Comparison of ENCODE assay signal across 8 cellular contexts in genomic region chr1:150234309-150234646, GRCh38. TPM values are rescaled to one million over a fixed set of nuclear protein-coding genes. Genes with fewer than 3 reads are reported as not detected.
DNase-seq lines count a peak whose midpoint lies in the region; ATAC-seq lines count a peak whose summit lies in the region.

No MANE protein-coding gene starts in this region.

- peaks cover 22% of the 10 kb centered on the region for H3K4me1 Mint-ChIP-seq in activated naive CD8-positive, alpha-beta T cell treated with anti-CD3 and anti-CD28 coated beads, Interleukin-2, amount 10 ng/mL, durations not matched to agents 7 days and 5 days

- H3K4me3 Mint-ChIP-seq in activated naive CD8-positive, alpha-beta T cell treated with anti-CD3 and anti-CD28 coated beads, Interleukin-2, amount 10 ng/mL, durations not matched to agents 7 days and 5 days = no peak overlapping the region

- peak overlapping the region; percentile 96 for H3K9ac ChIP-seq in iPS-15b (ENCODE audit: low read depth, low read length)

- H3K27me3 Mint-ChIP-seq in activated naive CD8-positive, alpha-beta T cell treated with anti-CD3 and anti-CD28 coated beads, Interleukin-2, amount 10 ng/mL, durations not matched to agents 7 days and 5 days = no peaks in the 10 kb centered on the region

- no peaks in the 10 kb centered on the region for H3K27me3 ChIP-seq in iPS-15b (ENCODE audit: control insufficient read depth, insufficient read depth, low read length)

- peak overlapping the region; percentile 97 for H3K27ac Mint-ChIP-seq in activated naive CD8-positive, alpha-beta T cell treated with anti-CD3 and anti-CD28 coated beads, Interleukin-2, amount 10 ng/mL, durations not matched to agents 7 days and 5 days

- peak overlapping the region; percentile 88 for H3K27ac ChIP-seq in substantia nigra (ENCODE audit: low read depth, low read length, poor library complexity, severe bottlenecking)

- peak overlapping the region; percentile 98 for H3K4me3 ChIP-seq in iPS-15b (ENCODE audit: low read depth, low read length)

- H3K9me3 Mint-ChIP-seq in activated naive CD8-positive, alpha-beta T cell treated with anti-CD3 and anti-CD28 coated beads, Interleukin-2, amount 10 ng/mL, durations not matched to agents 7 days and 5 days = no peaks in the 10 kb centered on the region

- no peak for ATAC-seq in activated naive CD8-positive, alpha-beta T cell treated with anti-CD3 and anti-CD28 coated beads, Interleukin-2, amount 10 ng/mL, durations not matched to agents 7 days and 5 days (ENCODE audit: low read depth)
- no peak for ATAC-seq in GM21825 (IDR thresholded peaks at IDR 0.05; ENCODE audit: unreplicated experiment)

- peak; percentile 46 for DNase-seq in NCI-H187 treated with DMSO at 0.1 percent for 48 hours (lab: John Stamatoyannopoulos, UW)
- no peak for DNase-seq in NCI-H187 (lab: John Stamatoyannopoulos, UW)
- no peak for DNase-seq in activated naive CD8-positive, alpha-beta T cell treated with anti-CD3 and anti-CD28 coated beads, Interleukin-2, amount 10 ng/mL, durations not matched to agents 7 days and 5 days
- DNase-seq in substantia nigra (lab: John Stamatoyannopoulos, UW) = peak in 1 of 49 donors; percentile 57
- no peak for DNase-seq in activated CD4-positive, CD25-positive, alpha-beta regulatory T cell (lab: John Stamatoyannopoulos, UW)
- no peak for DNase-seq in NOMO-1 treated with dmso at 0.1 percent for 144 hours (lab: John Stamatoyannopoulos, UW; ENCODE audit: unreplicated experiment)

- no peaks in the 10 kb centered on the region for H3K9me3 ChIP-seq in iPS-15b (ENCODE audit: control insufficient read depth, insufficient read depth, low read length)

- POLR2A ChIA-PET in activated naive CD8-positive, alpha-beta T cell treated with anti-CD3 and anti-CD28 coated beads, Interleukin-2, amount 10 ng/mL, durations not matched to agents 7 days and 5 days (lab: Charles Lee) = interaction anchor here (0.6 to 3.9 kb wide), 20 partner anchors 12 to 351 kb away, joined by 3 to 30 read pairs (median 4); partner anchors contain the start of genes APH1A, MCL1, PLEKHO1 and TARS2

- H3K4me1 ChIP-seq in iPS-15b (ENCODE audit: control insufficient read depth, insufficient read depth, low read length) = no peaks in the 10 kb centered on the region

- H3K36me3 ChIP-seq in iPS-15b (ENCODE audit: control insufficient read depth, insufficient read depth, low read length) = peaks cover 5% of the 10 kb centered on the region

- H3K36me3 Mint-ChIP-seq in activated naive CD8-positive, alpha-beta T cell treated with anti-CD3 and anti-CD28 coated beads, Interleukin-2, amount 10 ng/mL, durations not matched to agents 7 days and 5 days = peaks cover 8% of the 10 kb centered on the region

RNA-seq across cellular contexts. Expression of gene ANP32E, which starts 1.6 kb away (rescaled TPM):
- 100 to 1,000 TPM; 113 to 115 TPM for total RNA-seq in activated naive CD8-positive, alpha-beta T cell treated with anti-CD3 and anti-CD28 coated beads, Interleukin-2, amount 10 ng/mL, durations not matched to agents 7 days and 5 days

RNA-seq across cellular contexts. Expression of gene CA14, which starts 23.3 kb away (rescaled TPM):
- not detected for total RNA-seq in activated naive CD8-positive, alpha-beta T cell treated with anti-CD3 and anti-CD28 coated beads, Interleukin-2, amount 10 ng/mL, durations not matched to agents 7 days and 5 days

RNA-seq across cellular contexts. Expression of gene APH1A, which starts 34.5 kb away (rescaled TPM):
- 100 to 1,000 TPM; 127 to 128 TPM for total RNA-seq in activated naive CD8-positive, alpha-beta T cell treated with anti-CD3 and anti-CD28 coated beads, Interleukin-2, amount 10 ng/mL, durations not matched to agents 7 days and 5 days

RNA-seq across cellular contexts. Expression of gene C1orf54, which starts 38.3 kb away (rescaled TPM):
- 1 to 10 TPM; 1.7 to 3.5 TPM for total RNA-seq in activated naive CD8-positive, alpha-beta T cell treated with anti-CD3 and anti-CD28 coated beads, Interleukin-2, amount 10 ng/mL, durations not matched to agents 7 days and 5 days

RNA-seq across cellular contexts. Expression of gene CIART, which starts 48.1 kb away (rescaled TPM):
- total RNA-seq in activated naive CD8-positive, alpha-beta T cell treated with anti-CD3 and anti-CD28 coated beads, Interleukin-2, amount 10 ng/mL, durations not matched to agents 7 days and 5 days = 1 to 10 TPM in 1 of 2 experiments, under 1 TPM in 1; 0.91 to 1.7 TPM
